In the genomic region with DNA sequence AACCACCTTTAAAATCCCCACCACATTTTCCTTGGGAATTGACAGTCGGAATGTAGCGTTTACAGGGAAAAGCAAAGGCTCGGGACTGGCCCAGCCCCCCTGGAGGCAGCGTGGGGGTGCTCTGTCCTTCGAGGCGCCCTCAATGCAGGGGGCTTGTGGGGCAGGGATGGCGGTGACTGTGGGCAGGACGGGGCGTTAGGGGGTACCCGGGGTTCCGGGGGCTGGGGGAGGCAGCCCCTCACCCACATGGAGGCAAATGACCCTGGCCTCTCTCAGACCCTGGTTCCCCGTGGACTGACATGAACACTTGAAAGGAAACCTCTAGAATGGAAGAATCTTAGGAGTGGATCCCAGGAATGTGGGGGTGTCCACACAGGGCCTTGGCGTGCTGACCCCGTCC, we compare ENCODE assay signal across 26 cellular contexts.
"Had no signal": no experiment of that assay in that cellular context is flagged by ENCODE, and none has a peak within 500 bp of the region (broad histone marks: within the 10 kb centered on the region; RNA-seq: fewer than 3 reads in every experiment).

No MANE protein-coding gene starts in this region.

- H3K27ac ChIP-seq: adrenal gland, PC-9, RWPE1, SK-N-MC had no signal

- H3K4me1 Mint-ChIP-seq: activated CD4-positive, alpha-beta T cell treated with anti-CD3 and anti-CD28 coated beads, Interleukin-2, amount 10 ng/mL, durations not matched to agents 24 days and 14 days; activated T-helper 17 cell treated with anti-CD3 and anti-CD28 coated beads, Interleukin-2, amount 50 U/mL, for 72 hours; brain had no signal

- H3K27ac Mint-ChIP-seq: activated CD4-positive, alpha-beta T cell treated with anti-CD3 and anti-CD28 coated beads, Interleukin-2, amount 10 ng/mL, durations not matched to agents 24 days and 14 days; activated CD8-positive, alpha-beta T cell treated with anti-CD3 and anti-CD28 coated beads for 36 hours; activated naive CD4-positive, alpha-beta T cell treated with anti-CD3 and anti-CD28 coated beads, Interleukin-2, amount 50 U/mL, for 72 hours; activated T-cell treated with anti-CD3 and anti-CD28 coated beads, Interleukin-2, amount 50 U/mL, for 72 hours; activated T-helper 17 cell treated with anti-CD3 and anti-CD28 coated beads, Interleukin-2, amount 50 U/mL, for 72 hours; brain; T-helper 1 cell treated with Interleukin-12 subunit alpha and Interleukin-12 subunit beta and Interleukin-4 antibody, amounts not matched to agents 30 μg/mL and 1 μg/mL, for 36 hours; T-helper 2 cell treated with Interferon-gamma antibody and Interleukin-4, amounts not matched to agents 5 μg/mL and 100 μg/mL, for 36 hours had no signal

- H3K9me3 ChIP-seq: adrenal gland had no signal

- H3K4me1 ChIP-seq: adrenal gland had no signal

- H3K4me3 Mint-ChIP-seq: activated CD4-positive, alpha-beta T cell treated with anti-CD3 and anti-CD28 coated beads, Interleukin-2, amount 10 ng/mL, durations not matched to agents 24 days and 14 days; activated CD8-positive, alpha-beta T cell treated with anti-CD3 and anti-CD28 coated beads for 36 hours; activated T-cell treated with anti-CD3 and anti-CD28 coated beads, Interleukin-2, amount 50 U/mL, for 72 hours; activated T-helper 17 cell treated with anti-CD3 and anti-CD28 coated beads, Interleukin-2, amount 50 U/mL, for 72 hours; brain; T-helper 1 cell treated with Interleukin-12 subunit alpha and Interleukin-12 subunit beta and Interleukin-4 antibody, amounts not matched to agents 30 μg/mL and 1 μg/mL, for 36 hours; T-helper 2 cell treated with Interferon-gamma antibody and Interleukin-4, amounts not matched to agents 5 μg/mL and 100 μg/mL, for 36 hours had no signal

- H3K27me3 ChIP-seq: adrenal gland, MG63 had no signal

- DNase-seq: activated CD4-positive, alpha-beta T cell treated with anti-CD3 and anti-CD28 coated beads, Interleukin-2, amount 10 ng/mL, durations not matched to agents 24 days and 14 days; activated CD4-positive, alpha-beta T cell treated with anti-CD3 and anti-CD28 coated beads, Interleukin-2, amount 50 U/mL, for 4 hours; activated T-cell treated with anti-CD3 and anti-CD28 coated beads, Interleukin-2, amount 50 U/mL, for 1 hour; adrenal gland; central memory CD4-positive, alpha-beta T cell; Kasumi-1; KG1; MG63; NCI-H1048; NCI-H1436; NCI-H1694; NCI-H2081 treated with DMSO at 0.1 percent for 48 hours; NCI-H510A; NCI-H748 treated with DMSO at 0.1 percent for 48 hours; NK-92 treated with Interleukin-12 subunit alpha and Interleukin-12 subunit beta, amount 100 ng/mL, for 24 hours; PC-9 had no signal

- H3K36me3 ChIP-seq: adrenal gland, MG63 had no signal

- H3K27me3 Mint-ChIP-seq: activated CD4-positive, alpha-beta T cell treated with anti-CD3 and anti-CD28 coated beads, Interleukin-2, amount 10 ng/mL, durations not matched to agents 24 days and 14 days; activated CD8-positive, alpha-beta T cell treated with anti-CD3 and anti-CD28 coated beads for 36 hours; activated T-helper 17 cell treated with anti-CD3 and anti-CD28 coated beads, Interleukin-2, amount 50 U/mL, for 72 hours; brain had no signal

- ATAC-seq: activated CD8-positive, alpha-beta T cell treated with anti-CD3 and anti-CD28 coated beads for 36 hours; activated T-helper 17 cell treated with anti-CD3 and anti-CD28 coated beads, Interleukin-2, amount 50 U/mL, for 72 hours; Right ventricle myocardium inferior had no signal

- H3K4me3 ChIP-seq: adrenal gland, MG63, PC-9, SK-N-MC had no signal

- H3K9me3 Mint-ChIP-seq: activated CD4-positive, alpha-beta T cell treated with anti-CD3 and anti-CD28 coated beads, Interleukin-2, amount 10 ng/mL, durations not matched to agents 24 days and 14 days; activated CD8-positive, alpha-beta T cell treated with anti-CD3 and anti-CD28 coated beads for 36 hours; activated naive CD4-positive, alpha-beta T cell treated with anti-CD3 and anti-CD28 coated beads, Interleukin-2, amount 50 U/mL, for 72 hours; activated T-cell treated with anti-CD3 and anti-CD28 coated beads, Interleukin-2, amount 50 U/mL, for 72 hours; activated T-helper 17 cell treated with anti-CD3 and anti-CD28 coated beads, Interleukin-2, amount 50 U/mL, for 72 hours; T-helper 1 cell treated with Interleukin-12 subunit alpha and Interleukin-12 subunit beta and Interleukin-4 antibody, amounts not matched to agents 30 μg/mL and 1 μg/mL, for 36 hours; T-helper 2 cell treated with Interferon-gamma antibody and Interleukin-4, amounts not matched to agents 5 μg/mL and 100 μg/mL, for 36 hours had no signal

- H3K36me3 Mint-ChIP-seq: activated naive CD4-positive, alpha-beta T cell treated with anti-CD3 and anti-CD28 coated beads, Interleukin-2, amount 50 U/mL, for 72 hours had no signal
